ENCODE assay signal across 1 cellular context in the genomic region with DNA sequence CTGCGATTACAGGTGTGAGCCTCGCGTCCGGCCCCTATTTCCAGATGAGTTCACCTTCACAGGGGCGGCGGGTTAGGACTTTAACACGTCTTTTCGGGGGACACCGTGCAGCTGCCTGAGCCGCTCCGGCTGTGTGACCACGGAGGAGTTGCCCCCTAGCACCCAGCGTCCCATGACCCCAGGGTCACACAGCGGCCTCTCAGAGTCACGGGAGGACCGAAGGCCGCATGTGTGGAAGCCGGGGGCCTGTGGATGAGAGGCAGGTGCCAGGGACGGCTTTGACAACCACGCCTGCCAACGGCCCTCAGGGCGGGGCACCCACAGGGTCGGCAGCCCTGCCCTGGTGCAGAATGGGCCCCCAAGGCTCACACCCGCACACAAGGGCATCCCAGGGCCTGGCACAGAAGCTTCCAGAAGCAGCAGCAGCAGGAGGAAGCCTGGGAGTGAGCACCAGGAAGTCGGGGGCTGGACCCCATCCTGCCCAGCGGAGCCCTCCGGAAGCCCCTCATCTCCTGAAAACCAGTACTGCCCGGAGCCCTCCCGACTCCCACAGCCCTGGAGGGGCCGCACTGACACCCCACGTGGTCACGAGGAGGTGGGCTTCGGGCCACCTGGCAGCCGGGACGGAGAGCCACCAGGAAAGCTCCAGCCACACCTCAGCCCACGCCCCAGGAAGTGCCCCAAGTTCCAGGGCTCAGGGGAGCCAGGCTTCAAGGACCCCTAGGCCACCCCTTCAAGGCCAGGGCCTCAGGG.
TF ChIP-seq lines count a peak whose summit lies in the region.

No MANE protein-coding gene starts in this region.

TF ChIP-seq in SK-N-SH, 30 proteins besides CTCF, POLR2A, EP300 and RAD21:
- TF ChIP-seq, protein P1, sequence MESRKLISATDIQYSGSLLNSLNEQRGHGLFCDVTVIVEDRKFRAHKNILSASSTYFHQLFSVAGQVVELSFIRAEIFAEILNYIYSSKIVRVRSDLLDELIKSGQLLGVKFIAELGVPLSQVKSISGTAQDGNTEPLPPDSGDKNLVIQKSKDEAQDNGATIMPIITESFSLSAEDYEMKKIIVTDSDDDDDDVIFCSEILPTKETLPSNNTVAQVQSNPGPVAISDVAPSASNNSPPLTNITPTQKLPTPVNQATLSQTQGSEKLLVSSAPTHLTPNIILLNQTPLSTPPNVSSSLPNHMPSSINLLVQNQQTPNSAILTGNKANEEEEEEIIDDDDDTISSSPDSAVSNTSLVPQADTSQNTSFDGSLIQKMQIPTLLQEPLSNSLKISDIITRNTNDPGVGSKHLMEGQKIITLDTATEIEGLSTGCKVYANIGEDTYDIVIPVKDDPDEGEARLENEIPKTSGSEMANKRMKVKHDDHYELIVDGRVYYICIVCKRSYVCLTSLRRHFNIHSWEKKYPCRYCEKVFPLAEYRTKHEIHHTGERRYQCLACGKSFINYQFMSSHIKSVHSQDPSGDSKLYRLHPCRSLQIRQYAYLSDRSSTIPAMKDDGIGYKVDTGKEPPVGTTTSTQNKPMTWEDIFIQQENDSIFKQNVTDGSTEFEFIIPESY (IDR thresholded peaks at IDR 0.05; ENCODE audit: borderline replicate concordance, low read depth) = no peak
- TF ChIP-seq, protein P2, sequence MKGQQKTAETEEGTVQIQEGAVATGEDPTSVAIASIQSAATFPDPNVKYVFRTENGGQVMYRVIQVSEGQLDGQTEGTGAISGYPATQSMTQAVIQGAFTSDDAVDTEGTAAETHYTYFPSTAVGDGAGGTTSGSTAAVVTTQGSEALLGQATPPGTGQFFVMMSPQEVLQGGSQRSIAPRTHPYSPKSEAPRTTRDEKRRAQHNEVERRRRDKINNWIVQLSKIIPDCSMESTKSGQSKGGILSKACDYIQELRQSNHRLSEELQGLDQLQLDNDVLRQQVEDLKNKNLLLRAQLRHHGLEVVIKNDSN (IDR thresholded peaks at IDR 0.05; ENCODE audit: borderline replicate concordance, low read depth) = no peak
- TF ChIP-seq, protein P3, sequence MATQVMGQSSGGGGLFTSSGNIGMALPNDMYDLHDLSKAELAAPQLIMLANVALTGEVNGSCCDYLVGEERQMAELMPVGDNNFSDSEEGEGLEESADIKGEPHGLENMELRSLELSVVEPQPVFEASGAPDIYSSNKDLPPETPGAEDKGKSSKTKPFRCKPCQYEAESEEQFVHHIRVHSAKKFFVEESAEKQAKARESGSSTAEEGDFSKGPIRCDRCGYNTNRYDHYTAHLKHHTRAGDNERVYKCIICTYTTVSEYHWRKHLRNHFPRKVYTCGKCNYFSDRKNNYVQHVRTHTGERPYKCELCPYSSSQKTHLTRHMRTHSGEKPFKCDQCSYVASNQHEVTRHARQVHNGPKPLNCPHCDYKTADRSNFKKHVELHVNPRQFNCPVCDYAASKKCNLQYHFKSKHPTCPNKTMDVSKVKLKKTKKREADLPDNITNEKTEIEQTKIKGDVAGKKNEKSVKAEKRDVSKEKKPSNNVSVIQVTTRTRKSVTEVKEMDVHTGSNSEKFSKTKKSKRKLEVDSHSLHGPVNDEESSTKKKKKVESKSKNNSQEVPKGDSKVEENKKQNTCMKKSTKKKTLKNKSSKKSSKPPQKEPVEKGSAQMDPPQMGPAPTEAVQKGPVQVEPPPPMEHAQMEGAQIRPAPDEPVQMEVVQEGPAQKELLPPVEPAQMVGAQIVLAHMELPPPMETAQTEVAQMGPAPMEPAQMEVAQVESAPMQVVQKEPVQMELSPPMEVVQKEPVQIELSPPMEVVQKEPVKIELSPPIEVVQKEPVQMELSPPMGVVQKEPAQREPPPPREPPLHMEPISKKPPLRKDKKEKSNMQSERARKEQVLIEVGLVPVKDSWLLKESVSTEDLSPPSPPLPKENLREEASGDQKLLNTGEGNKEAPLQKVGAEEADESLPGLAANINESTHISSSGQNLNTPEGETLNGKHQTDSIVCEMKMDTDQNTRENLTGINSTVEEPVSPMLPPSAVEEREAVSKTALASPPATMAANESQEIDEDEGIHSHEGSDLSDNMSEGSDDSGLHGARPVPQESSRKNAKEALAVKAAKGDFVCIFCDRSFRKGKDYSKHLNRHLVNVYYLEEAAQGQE (IDR thresholded peaks at IDR 0.05; ENCODE audit: low read depth, low read length) = no peak
- TF ChIP-seq, protein P4, sequence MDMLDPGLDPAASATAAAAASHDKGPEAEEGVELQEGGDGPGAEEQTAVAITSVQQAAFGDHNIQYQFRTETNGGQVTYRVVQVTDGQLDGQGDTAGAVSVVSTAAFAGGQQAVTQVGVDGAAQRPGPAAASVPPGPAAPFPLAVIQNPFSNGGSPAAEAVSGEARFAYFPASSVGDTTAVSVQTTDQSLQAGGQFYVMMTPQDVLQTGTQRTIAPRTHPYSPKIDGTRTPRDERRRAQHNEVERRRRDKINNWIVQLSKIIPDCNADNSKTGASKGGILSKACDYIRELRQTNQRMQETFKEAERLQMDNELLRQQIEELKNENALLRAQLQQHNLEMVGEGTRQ (IDR thresholded peaks at IDR 0.05; ENCODE audit: borderline replicate concordance, low read depth, low read length) = no peak
